Comparison of ENCODE assay signal across 8 cellular contexts in the genomic region with DNA sequence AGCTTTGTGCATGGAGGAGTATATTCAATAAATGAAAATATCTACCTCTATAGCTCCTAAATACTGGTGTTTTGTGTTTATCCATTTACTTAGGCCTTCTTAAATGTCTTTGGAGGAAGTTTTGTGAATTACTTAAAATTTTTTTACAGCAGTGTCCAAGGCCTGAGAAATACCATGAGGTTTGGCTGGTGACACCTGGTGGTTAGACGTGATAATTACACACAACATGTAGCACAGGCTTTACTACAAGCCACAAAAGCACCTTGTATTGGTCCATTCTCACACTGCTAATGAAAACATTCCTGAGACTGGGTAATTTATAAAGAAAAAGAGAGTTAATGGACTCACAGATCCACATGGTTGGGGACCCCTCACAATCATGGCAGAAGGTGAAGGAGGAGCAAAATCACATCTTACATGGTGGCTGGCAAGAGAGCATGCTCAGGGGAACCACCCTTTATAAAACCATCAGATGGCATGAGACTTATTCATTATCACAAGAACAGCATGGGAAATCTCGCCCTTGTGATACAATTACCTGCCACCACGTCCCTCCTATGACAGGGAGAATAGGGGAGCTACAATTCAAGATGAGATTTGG. TPM values are rescaled to one million over a fixed set of nuclear protein-coding genes. Genes with fewer than 3 reads are reported as not detected.
DNase-seq lines count a peak whose midpoint lies in the region; ATAC-seq and TF ChIP-seq lines count a peak whose summit lies in the region.

No MANE protein-coding gene starts in this region.

- DNase-seq in stimulated activated naive CD4-positive, alpha-beta T cell (lab: John Stamatoyannopoulos, UW), result peak in 4 of 6 experiments; percentile 8 to 59 (median 31)
- DNase-seq in stimulated activated naive CD4-positive, alpha-beta T cell treated with Interleukin-2 at 50 U/mL for 16 hours (lab: John Stamatoyannopoulos, UW), result no peak
- DNase-seq in HAP-1 (ENCODE audit: low spot score in 2 of 2) (peak; percentile 72 to 73), LNCaP clone FGC (ENCODE audit: low read depth) (peak; percentile 54), SKM-1 (lab: John Stamatoyannopoulos, UW; ENCODE audit: unreplicated experiment) (peak; percentile 8), cerebellar cortex (ENCODE audit: low spot score) (peak; percentile 67), left colon (peak in 1 of 2 donors; percentile 47)
- DNase-seq in stimulated activated effector memory CD8-positive, alpha-beta T cell treated with anti-CD3 and anti-CD28 coated beads, Interleukin-12 subunit alpha, Interleukin-12 subunit beta, amount 100 ng/mL, for 72 hours (ENCODE audit: low spot score in 2 of 2), result peak in 1 of 2 donors; percentile 58

- no peak overlapping the region for H3K4me3 Mint-ChIP-seq in stimulated activated effector memory CD8-positive, alpha-beta T cell treated with anti-CD3 and anti-CD28 coated beads, Interleukin-12 subunit alpha, Interleukin-12 subunit beta, amount 100 ng/mL, for 72 hours

- ATAC-seq in left colon, result peak; percentile 62
- ATAC-seq in stimulated activated effector memory CD8-positive, alpha-beta T cell treated with anti-CD3 and anti-CD28 coated beads, Interleukin-12 subunit alpha, Interleukin-12 subunit beta, amount 100 ng/mL, for 72 hours, result peak; percentile 80

- H3K27ac Mint-ChIP-seq in stimulated activated effector memory CD8-positive, alpha-beta T cell treated with anti-CD3 and anti-CD28 coated beads, Interleukin-12 subunit alpha, Interleukin-12 subunit beta, amount 100 ng/mL, for 72 hours, result no peak overlapping the region

- in situ Hi-C loops in HAP-1 (cut with MboI; ENCODE audit: low sequenced_read_pairs), result loop anchor here (10.0 kb wide), 1 partner anchor 71 kb away; no protein-coding TSS in a partner anchor

- no peaks in the 10 kb centered on the region for H3K4me1 Mint-ChIP-seq in stimulated activated effector memory CD8-positive, alpha-beta T cell treated with anti-CD3 and anti-CD28 coated beads, Interleukin-12 subunit alpha, Interleukin-12 subunit beta, amount 100 ng/mL, for 72 hours

- H3K27me3 ChIP-seq in HAP-1 (ENCODE audit: low read depth), result no peaks in the 10 kb centered on the region

- H3K4me1 ChIP-seq in HAP-1, result peaks cover 6% of the 10 kb centered on the region; the same call in 1 of the 2 replicates

- no peaks in the 10 kb centered on the region for H3K36me3 Mint-ChIP-seq in stimulated activated effector memory CD8-positive, alpha-beta T cell treated with anti-CD3 and anti-CD28 coated beads, Interleukin-12 subunit alpha, Interleukin-12 subunit beta, amount 100 ng/mL, for 72 hours

- H3K4me3 ChIP-seq in HAP-1 (no peak overlapping the region), LNCaP clone FGC (ENCODE audit: low read depth, low read length) (no peak overlapping the region)

- H3K9me3 ChIP-seq in HAP-1, result no peaks in the 10 kb centered on the region

- intact Hi-C loops in left colon (cut with DNase I, micrococcal nuclease), result no loop called here

- H3K9me3 Mint-ChIP-seq in stimulated activated effector memory CD8-positive, alpha-beta T cell treated with anti-CD3 and anti-CD28 coated beads, Interleukin-12 subunit alpha, Interleukin-12 subunit beta, amount 100 ng/mL, for 72 hours, result no peaks in the 10 kb centered on the region

- peak; percentile 74 for TF ChIP-seq CTCF in LNCaP clone FGC (IDR thresholded peaks at IDR 0.05; ENCODE audit: control insufficient read depth, extremely low read depth, insufficient read depth)

- H3K36me3 ChIP-seq in HAP-1 (replicated peaks), result no peaks in the 10 kb centered on the region

RNA-seq across cellular contexts. Expression of a gene that starts 20.6 kb away (rescaled TPM):
- total RNA-seq in left colon, result not detected

RNA-seq across cellular contexts. Expression of a gene that starts 59.4 kb away (rescaled TPM):
- not detected for total RNA-seq in left colon
